In the genomic region with DNA sequence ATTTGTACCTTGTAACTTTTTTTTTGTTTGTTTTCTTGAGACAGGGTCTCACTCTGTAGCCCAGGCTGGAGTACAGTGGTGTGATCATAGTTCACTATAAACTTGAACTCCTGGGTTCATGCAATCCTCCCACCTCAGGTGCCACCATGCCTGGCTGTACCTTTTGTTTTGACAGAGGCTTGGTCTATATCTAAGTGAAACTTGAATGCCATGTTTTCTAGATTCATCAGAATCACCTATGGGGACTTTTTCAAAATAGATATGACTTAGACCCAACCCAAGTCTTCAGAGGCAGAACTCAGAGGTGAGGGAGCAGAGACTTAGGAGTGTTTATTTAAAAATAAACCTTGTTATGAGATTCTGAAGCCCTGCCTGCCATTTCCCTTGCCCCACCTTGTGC, we compare ENCODE assay signal across 19 cellular contexts.
DNase-seq lines count a peak whose midpoint lies in the region; ATAC-seq and TF ChIP-seq lines count a peak whose summit lies in the region.
"Had no signal": no experiment of that assay in that cellular context is flagged by ENCODE, and none has a peak within 500 bp of the region (broad histone marks: within the 10 kb centered on the region; RNA-seq: fewer than 3 reads in every experiment).

No MANE protein-coding gene starts in this region.

- no peaks in the 10 kb centered on the region for H3K36me3 ChIP-seq in esophagus muscularis mucosa
- H3K36me3 ChIP-seq: BLaER1 treated with 17β-estradiol and CSF1 and Interleukin-3, amounts not matched to agents 10 nM and 100 nM had no signal

- ATAC-seq in activated CD4-positive, alpha-beta T cell treated with anti-CD3 and anti-CD28 coated beads for 36 hours = peak; percentile 28
- ATAC-seq in activated T-cell treated with anti-CD3 and anti-CD28 coated beads, Interleukin-2, amount 50 U/mL, for 72 hours (replicated peaks in 1 of 2) = peak; percentile 65 to 73
- ATAC-seq in activated T-cell treated with anti-CD3 and anti-CD28 coated beads, Interleukin-2, amount 50 U/mL, for 4 hours = no peak
- no peak for ATAC-seq in right cardiac atrium
- ATAC-seq: A549; CD8-positive, alpha-beta T cell had no signal

- H3K4me1 ChIP-seq in esophagus muscularis mucosa (no peaks in the 10 kb centered on the region), right cardiac atrium (ENCODE audit: control insufficient read depth, insufficient read depth, low read length) (no peaks in the 10 kb centered on the region)
- H3K4me1 ChIP-seq: A549; BLaER1 treated with 17β-estradiol and CSF1 and Interleukin-3, amounts not matched to agents 10 nM and 100 nM had no signal

- H3K9me3 ChIP-seq in esophagus muscularis mucosa (no peaks in the 10 kb centered on the region), right cardiac atrium (ENCODE audit: control insufficient read depth, low read length) (no peaks in the 10 kb centered on the region)
- H3K9me3 ChIP-seq: A549, Caco-2 had no signal

- H3K4me1 Mint-ChIP-seq in activated CD4-positive, alpha-beta T cell treated with anti-CD3 and anti-CD28 coated beads for 36 hours = peaks cover 22% of the 10 kb centered on the region
- H3K4me1 Mint-ChIP-seq in activated T-cell treated with anti-CD3 and anti-CD28 coated beads, Interleukin-2, amount 50 U/mL, for 72 hours (ENCODE audit: low read depth) = peaks cover 48% of the 10 kb centered on the region
- no peaks in the 10 kb centered on the region for H3K4me1 Mint-ChIP-seq in activated T-cell treated with anti-CD3 and anti-CD28 coated beads, Interleukin-2, amount 50 U/mL, for 4 hours (ENCODE audit: low read depth)
- H3K4me1 Mint-ChIP-seq: B cell had no signal

- H3K27ac Mint-ChIP-seq in activated CD4-positive, alpha-beta T cell treated with anti-CD3 and anti-CD28 coated beads for 36 hours = no peak overlapping the region
- no peak overlapping the region for H3K27ac Mint-ChIP-seq in activated T-cell treated with anti-CD3 and anti-CD28 coated beads, Interleukin-2, amount 50 U/mL, for 72 hours
- H3K27ac Mint-ChIP-seq: B cell; CD4-positive, alpha-beta T cell; CD8-positive, alpha-beta T cell had no signal

- H3K9me3 Mint-ChIP-seq in activated CD4-positive, alpha-beta T cell treated with anti-CD3 and anti-CD28 coated beads for 36 hours (ENCODE audit: low read depth) = peaks cover 9% of the 10 kb centered on the region
- peaks cover 7 to 8% of the 10 kb centered on the region in 2 donors for H3K9me3 Mint-ChIP-seq in activated T-cell treated with anti-CD3 and anti-CD28 coated beads, Interleukin-2, amount 50 U/mL, for 72 hours
- H3K9me3 Mint-ChIP-seq in activated T-cell treated with anti-CD3 and anti-CD28 coated beads, Interleukin-2, amount 50 U/mL, for 4 hours = no peaks in the 10 kb centered on the region
- H3K9me3 Mint-ChIP-seq: CD4-positive, alpha-beta T cell had no signal

- H3K27ac ChIP-seq in esophagus muscularis mucosa (replicated peaks in 1 of 4) (no peak overlapping the region), right cardiac atrium (ENCODE audit: low read length) (no peak overlapping the region)
- H3K27ac ChIP-seq: 22Rv1; A549; BLaER1 treated with 17β-estradiol and CSF1 and Interleukin-3, amounts not matched to agents 10 nM and 100 nM; C4-2B had no signal

- intact Hi-C loops in activated CD4-positive, alpha-beta T cell treated with anti-CD3 and anti-CD28 coated beads for 36 hours (cut with DNase I, micrococcal nuclease) = no loop called here
- intact Hi-C loops in esophagus muscularis mucosa (cut with DNase I) = no loop called here
- intact Hi-C loops in right cardiac atrium (cut with DNase I) = no loop called here

- TF ChIP-seq POLR2A in esophagus muscularis mucosa (IDR thresholded peaks at IDR 0.05; ENCODE audit: low read depth) = no peak

- POLR2A ChIA-PET in activated CD4-positive, alpha-beta T cell treated with anti-CD3 and anti-CD28 coated beads for 36 hours (lab: Charles Lee) = interaction anchor here (0.6 kb wide), 1 partner anchor 60 kb away, joined by 12 read pairs; no protein-coding TSS in a partner anchor

- H3K27me3 Mint-ChIP-seq in activated CD4-positive, alpha-beta T cell treated with anti-CD3 and anti-CD28 coated beads for 36 hours = peaks cover 6% of the 10 kb centered on the region
- H3K27me3 Mint-ChIP-seq in activated T-cell treated with anti-CD3 and anti-CD28 coated beads, Interleukin-2, amount 50 U/mL, for 72 hours (ENCODE audit: low read depth) = peaks cover 26% of the 10 kb centered on the region
- no peaks in the 10 kb centered on the region for H3K27me3 Mint-ChIP-seq in activated T-cell treated with anti-CD3 and anti-CD28 coated beads, Interleukin-2, amount 50 U/mL, for 4 hours (ENCODE audit: low read depth)

- H3K4me3 Mint-ChIP-seq in activated CD4-positive, alpha-beta T cell treated with anti-CD3 and anti-CD28 coated beads for 36 hours = no peak overlapping the region
- H3K4me3 Mint-ChIP-seq in activated T-cell treated with anti-CD3 and anti-CD28 coated beads, Interleukin-2, amount 50 U/mL, for 72 hours = peak overlapping the region; percentile 19 to 41
- H3K4me3 Mint-ChIP-seq in activated T-cell treated with anti-CD3 and anti-CD28 coated beads, Interleukin-2, amount 50 U/mL, for 4 hours = no peak overlapping the region
- H3K4me3 Mint-ChIP-seq: B cell; CD4-positive, alpha-beta T cell; CD8-positive, alpha-beta T cell had no signal

- TF ChIP-seq CTCF in esophagus muscularis mucosa (IDR thresholded peaks at IDR 0.05) = no peak

- no peak for DNase-seq in activated CD4-positive, alpha-beta T cell treated with anti-CD3 and anti-CD28 coated beads for 36 hours
- DNase-seq in activated CD4-positive, alpha-beta T cell treated with anti-CD3 and anti-CD28 coated beads, Interleukin-2, amount 50 U/mL, for 48 hours = no peak
- DNase-seq in activated T-cell treated with anti-CD3 and anti-CD28 coated beads, Interleukin-2, amount 50 U/mL, for 72 hours = peak; percentile 21 to 28
- no peak for DNase-seq in activated T-cell treated with anti-CD3 and anti-CD28 coated beads, Interleukin-2, amount 50 U/mL, for 4 hours
- DNase-seq in esophagus muscularis mucosa (ENCODE audit: extremely low spot score) (peak; percentile 21), right cardiac atrium (no peak), middle frontal gyrus (ENCODE audit: extremely low spot score, low spot score) (no peak)
- DNase-seq: AML-193; Caco-2; Calu3; CD4-positive, alpha-beta T cell; CD8-positive, alpha-beta T cell; DMS79 treated with DMSO at 0.1 percent for 48 hours; GF-D8 had no signal

- H3K4me3 ChIP-seq in esophagus muscularis mucosa = no peak overlapping the region
- no peak overlapping the region for H3K4me3 ChIP-seq in right cardiac atrium (ENCODE audit: low read length)
- H3K4me3 ChIP-seq: A549; BLaER1 treated with 17β-estradiol and CSF1 and Interleukin-3, amounts not matched to agents 10 nM and 100 nM had no signal

- TF ChIP-seq EP300 in esophagus muscularis mucosa (IDR thresholded peaks at IDR 0.05) = no peak

- CTCF ChIA-PET in activated CD4-positive, alpha-beta T cell treated with anti-CD3 and anti-CD28 coated beads for 36 hours (lab: Charles Lee) = interaction anchor here (0.6 to 2.3 kb wide), 2 partner anchors 111 to 112 kb away, joined by 5 read pairs; no protein-coding TSS in a partner anchor

- H3K27me3 ChIP-seq in esophagus muscularis mucosa (peaks cover 0 to 5% (median 0%) of the 10 kb centered on the region in 4 donors), right cardiac atrium (ENCODE audit: control insufficient read depth, insufficient read depth) (no peaks in the 10 kb centered on the region)
- H3K27me3 ChIP-seq: BLaER1 treated with 17β-estradiol and CSF1 and Interleukin-3, amounts not matched to agents 10 nM and 100 nM had no signal

- H3K36me3 Mint-ChIP-seq in activated CD4-positive, alpha-beta T cell treated with anti-CD3 and anti-CD28 coated beads for 36 hours (ENCODE audit: low read depth) = peaks cover 6% of the 10 kb centered on the region
- H3K36me3 Mint-ChIP-seq in activated T-cell treated with anti-CD3 and anti-CD28 coated beads, Interleukin-2, amount 50 U/mL, for 72 hours (ENCODE audit: insufficient read depth in 2 of 2) = peaks cover 7 to 12% of the 10 kb centered on the region in 2 donors
- no peaks in the 10 kb centered on the region for H3K36me3 Mint-ChIP-seq in activated T-cell treated with anti-CD3 and anti-CD28 coated beads, Interleukin-2, amount 50 U/mL, for 4 hours (ENCODE audit: insufficient read depth)
- H3K36me3 Mint-ChIP-seq: CD8-positive, alpha-beta T cell had no signal

Comparison
In these comparisons a context has a peak if more than half of its experiments do, and no peak if none do; other contexts are left out.
1. ATAC-seq: peak in activated CD4-positive, alpha-beta T cell treated with anti-CD3 and anti-CD28 coated beads for 36 hours (single experiment) and activated T-cell treated with anti-CD3 and anti-CD28 coated beads, Interleukin-2, amount 50 U/mL, for 72 hours (2 of 2); none in activated T-cell treated with anti-CD3 and anti-CD28 coated beads, Interleukin-2, amount 50 U/mL, for 4 hours (0 of 2) and right cardiac atrium (0 of 2).
2. DNase-seq: peak in activated T-cell treated with anti-CD3 and anti-CD28 coated beads, Interleukin-2, amount 50 U/mL, for 72 hours (2 of 2) and esophagus muscularis mucosa (single experiment); none in activated CD4-positive, alpha-beta T cell treated with anti-CD3 and anti-CD28 coated beads for 36 hours (single experiment), activated CD4-positive, alpha-beta T cell treated with anti-CD3 and anti-CD28 coated beads, Interleukin-2, amount 50 U/mL, for 48 hours (0 of 2), activated T-cell treated with anti-CD3 and anti-CD28 coated beads, Interleukin-2, amount 50 U/mL, for 4 hours (single experiment), right cardiac atrium (0 of 3) and middle frontal gyrus (single experiment).
3. H3K4me3 Mint-ChIP-seq: peak in activated T-cell treated with anti-CD3 and anti-CD28 coated beads, Interleukin-2, amount 50 U/mL, for 72 hours (2 of 2); none in activated CD4-positive, alpha-beta T cell treated with anti-CD3 and anti-CD28 coated beads for 36 hours (single experiment) and activated T-cell treated with anti-CD3 and anti-CD28 coated beads, Interleukin-2, amount 50 U/mL, for 4 hours (single experiment).